In the genomic region with DNA sequence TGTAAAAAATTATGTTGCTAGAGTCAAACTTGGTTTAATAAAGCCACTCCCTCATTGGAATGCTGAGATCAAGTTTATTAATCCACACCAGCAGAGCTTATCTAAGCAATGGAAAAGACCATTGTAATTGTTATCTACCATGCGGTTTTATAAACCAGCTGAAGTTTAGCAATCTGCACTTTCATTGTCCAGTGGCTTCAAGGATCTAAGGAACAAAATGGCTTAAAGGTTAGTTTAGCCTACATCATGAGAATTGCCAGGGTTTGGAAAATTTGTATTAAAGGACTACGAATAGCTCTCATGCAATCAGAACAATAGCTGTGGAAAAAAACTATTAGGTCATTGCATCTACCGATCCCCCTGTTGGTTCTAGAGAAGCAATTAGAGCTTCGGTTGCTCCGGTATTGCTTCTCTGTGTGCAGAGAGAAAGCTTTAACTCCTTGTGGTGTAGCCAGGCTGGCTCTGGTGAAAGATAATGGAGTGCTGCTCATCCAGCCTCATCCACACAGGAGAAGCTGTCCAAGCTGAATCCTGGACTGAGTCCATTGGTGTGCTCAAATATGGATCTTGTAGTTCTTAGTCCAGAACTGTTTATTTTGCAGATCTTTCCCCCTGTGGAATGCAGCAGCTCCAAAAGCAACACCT, we compare ENCODE assay signal across 25 cellular contexts.
DNase-seq lines count a peak whose midpoint lies in the region; ATAC-seq and TF ChIP-seq lines count a peak whose summit lies in the region.
"Had no signal": no experiment of that assay in that cellular context is flagged by ENCODE, and none has a peak within 500 bp of the region (broad histone marks: within the 10 kb centered on the region; RNA-seq: fewer than 3 reads in every experiment).

No MANE protein-coding gene starts in this region.

- H3K27ac Mint-ChIP-seq in brain, result peak overlapping the region in 3 of 5 experiments; percentile 30 to 81 (median 79)
- no peak overlapping the region for H3K27ac Mint-ChIP-seq in natural killer cell treated with Interleukin-12 subunit alpha and Interleukin-12 subunit beta and Interleukin-15 and Interleukin-18, amount 100 ng/mL, for 72 hours
- H3K27ac Mint-ChIP-seq: natural killer cell; T-helper 1 cell treated with Interleukin-12 subunit alpha and Interleukin-12 subunit beta and Interleukin-4 antibody, amounts not matched to agents 30 μg/mL and 1 μg/mL, for 36 hours had no signal

- no peak overlapping the region for H3K27ac ChIP-seq in A673 (ENCODE audit: low read depth, low read length, poor library complexity, severe bottlenecking)
- H3K27ac ChIP-seq: colonic mucosa, hepatocyte, SJSA1, spleen, WERI-Rb-1 had no signal

- TF ChIP-seq CTCF in brain (conservative IDR thresholded peaks at IDR 0.05) (no peak), A673 (conservative IDR thresholded peaks at IDR 0.05; ENCODE audit: low read depth, low read length) (no peak)

- CTCF ChIA-PET in A673 (lab: Charles Lee), result no interaction called here

- DNase-seq in Right ventricle myocardium superior (no peak), cardiac septum (ENCODE audit: low spot score) (no peak), left colon (no peak), AG20443 (ENCODE audit: low spot score) (no peak), A673 (ENCODE audit: low spot score) (no peak), medulla oblongata (ENCODE audit: extremely low spot score) (no peak)
- no peak for DNase-seq in natural killer cell treated with Interleukin-12 subunit alpha and Interleukin-12 subunit beta and Interleukin-15 and Interleukin-18, amount 100 ng/mL, for 72 hours (ENCODE audit: low spot score)
- DNase-seq: ACHN; activated CD8-positive, alpha-beta memory T cell treated with anti-CD3 and anti-CD28 coated beads, Interleukin-2, amount 50 U/mL, for 48 hours; activated gamma-delta T cell treated with Interleukin-2 at 50 U/mL for 16 hours; colonic mucosa; DMS53; HCEC 1CT; islet precursor cell; mesenchymal stem cell; natural killer cell; NCI-H2029; NCI-H69; spleen; stimulated activated CD4-positive, alpha-beta T cell treated with anti-CD3 and anti-CD28 coated beads, Interleukin-4, amount 100 ng/mL, for 4 hours; WERI-Rb-1 had no signal

- no TSS peak for BruUV-seq in A673 (replicated peaks; lab: Mats Ljungman, UMichigan)

- peak overlapping the region in 2 of 5 experiments; percentile 50 to 53 for H3K4me3 Mint-ChIP-seq in brain
- no peak overlapping the region for H3K4me3 Mint-ChIP-seq in natural killer cell treated with Interleukin-12 subunit alpha and Interleukin-12 subunit beta and Interleukin-15 and Interleukin-18, amount 100 ng/mL, for 72 hours
- H3K4me3 Mint-ChIP-seq: natural killer cell; T-helper 1 cell treated with Interleukin-12 subunit alpha and Interleukin-12 subunit beta and Interleukin-4 antibody, amounts not matched to agents 30 μg/mL and 1 μg/mL, for 36 hours had no signal

- POLR2A ChIA-PET in A673 (lab: Charles Lee; ENCODE audit: low non-redundant PET), result no interaction called here

- no peaks in the 10 kb centered on the region for H3K36me3 Mint-ChIP-seq in brain
- H3K36me3 Mint-ChIP-seq in natural killer cell treated with Interleukin-12 subunit alpha and Interleukin-12 subunit beta and Interleukin-15 and Interleukin-18, amount 100 ng/mL, for 72 hours, result no peaks in the 10 kb centered on the region
- H3K36me3 Mint-ChIP-seq: natural killer cell had no signal

- ATAC-seq in Right ventricle myocardium superior (ENCODE audit: poor library complexity) (peak; percentile 41), left colon (peak; percentile 20)
- ATAC-seq in natural killer cell treated with Interleukin-12 subunit alpha and Interleukin-12 subunit beta and Interleukin-15 and Interleukin-18, amount 100 ng/mL, for 72 hours, result no peak
- ATAC-seq: natural killer cell had no signal

- peaks cover 0 to 1% (median 0%) of the 10 kb centered on the region in 5 experiments for H3K9me3 Mint-ChIP-seq in brain
- peaks cover 4% of the 10 kb centered on the region for H3K9me3 Mint-ChIP-seq in natural killer cell treated with Interleukin-12 subunit alpha and Interleukin-12 subunit beta and Interleukin-15 and Interleukin-18, amount 100 ng/mL, for 72 hours
- H3K9me3 Mint-ChIP-seq: natural killer cell; T-helper 1 cell treated with Interleukin-12 subunit alpha and Interleukin-12 subunit beta and Interleukin-4 antibody, amounts not matched to agents 30 μg/mL and 1 μg/mL, for 36 hours had no signal

- intact Hi-C loops in Right ventricle myocardium superior (cut with DNase I), result no loop called here
- intact Hi-C loops in cardiac septum (cut with DNase I), result no loop called here
- intact Hi-C loops in left colon (cut with DNase I, micrococcal nuclease), result no loop called here
- intact Hi-C loops in A673 (cut with micrococcal nuclease; ENCODE audit: unreplicated experiment), result no loop called here

- no peaks in the 10 kb centered on the region for H3K36me3 ChIP-seq in A673 (ENCODE audit: insufficient read depth, low read length, poor library complexity, severe bottlenecking)
- H3K36me3 ChIP-seq: colonic mucosa, SJSA1, WERI-Rb-1 had no signal

- H3K9me3 ChIP-seq in A673 (ENCODE audit: low read depth, low read length, poor library complexity, severe bottlenecking), result no peaks in the 10 kb centered on the region
- H3K9me3 ChIP-seq: colonic mucosa, SJSA1, spleen had no signal

- no peaks in the 10 kb centered on the region for H3K27me3 Mint-ChIP-seq in brain
- H3K27me3 Mint-ChIP-seq in natural killer cell treated with Interleukin-12 subunit alpha and Interleukin-12 subunit beta and Interleukin-15 and Interleukin-18, amount 100 ng/mL, for 72 hours, result no peaks in the 10 kb centered on the region

- no peak overlapping the region for H3K4me3 ChIP-seq in A673 (ENCODE audit: low read depth, low read length, poor library complexity, severe bottlenecking)
- H3K4me3 ChIP-seq: colonic mucosa, hepatocyte, SJSA1, spleen had no signal

- no peaks in the 10 kb centered on the region for H3K4me1 ChIP-seq in A673 (ENCODE audit: insufficient read depth, low read length, poor library complexity, severe bottlenecking)
- H3K4me1 ChIP-seq: colonic mucosa, spleen had no signal

- no peaks in the 10 kb centered on the region for H3K27me3 ChIP-seq in A673 (replicated peaks; ENCODE audit: insufficient read depth, low read depth, low read length, poor library complexity)
- H3K27me3 ChIP-seq: colonic mucosa, hepatocyte, SJSA1, spleen had no signal

- peaks cover 29% of the 10 kb centered on the region for H3K4me1 Mint-ChIP-seq in brain
- no peaks in the 10 kb centered on the region for H3K4me1 Mint-ChIP-seq in natural killer cell treated with Interleukin-12 subunit alpha and Interleukin-12 subunit beta and Interleukin-15 and Interleukin-18, amount 100 ng/mL, for 72 hours (ENCODE audit: low read depth in 2 of 2)
- H3K4me1 Mint-ChIP-seq: natural killer cell had no signal

Comparison
In these comparisons a context has a peak if more than half of its experiments do, and no peak if none do; other contexts are left out.
1. ATAC-seq: peak in Right ventricle myocardium superior (single experiment) and left colon (single experiment); none in natural killer cell treated with Interleukin-12 subunit alpha and Interleukin-12 subunit beta and Interleukin-15 and Interleukin-18, amount 100 ng/mL, for 72 hours (0 of 2).
2. H3K27ac Mint-ChIP-seq: peak in brain (3 of 5); none in natural killer cell treated with Interleukin-12 subunit alpha and Interleukin-12 subunit beta and Interleukin-15 and Interleukin-18, amount 100 ng/mL, for 72 hours (0 of 2).